Comparison of ENCODE assay signal across 22 cellular contexts in genomic region chr7:66189695-66190503, GRCh38.
"Had no signal": no experiment of that assay in that cellular context is flagged by ENCODE, and none has a peak within 500 bp of the region (broad histone marks: within the 10 kb centered on the region; RNA-seq: fewer than 3 reads in every experiment).

No MANE protein-coding gene starts in this region.

- H3K27ac Mint-ChIP-seq: activated CD4-positive, alpha-beta T cell treated with anti-CD3 and anti-CD28 coated beads, Interleukin-2, amount 10 ng/mL, durations not matched to agents 7 days and 5 days; activated CD8-positive, alpha-beta memory T cell treated with anti-CD3 and anti-CD28 coated beads, Interleukin-2, amount 10 ng/mL, durations not matched to agents 7 days and 5 days; activated CD8-positive, alpha-beta T cell treated with anti-CD3 and anti-CD28 coated beads for 36 hours; activated naive CD8-positive, alpha-beta T cell treated with anti-CD3 and anti-CD28 coated beads, Interleukin-2, amount 50 U/mL, for 24 hours; nephron; progenitor cell of endocrine pancreas; stimulated activated naive CD8-positive, alpha-beta T cell treated with anti-CD3 and anti-CD28 coated beads, Interleukin-15, amount 100 ng/mL, for 72 hours had no signal

- H3K27me3 Mint-ChIP-seq: activated CD4-positive, alpha-beta T cell treated with anti-CD3 and anti-CD28 coated beads, Interleukin-2, amount 10 ng/mL, durations not matched to agents 7 days and 5 days; activated CD8-positive, alpha-beta memory T cell treated with anti-CD3 and anti-CD28 coated beads, Interleukin-2, amount 10 ng/mL, durations not matched to agents 7 days and 5 days; activated CD8-positive, alpha-beta T cell treated with anti-CD3 and anti-CD28 coated beads for 36 hours; stimulated activated naive CD8-positive, alpha-beta T cell treated with anti-CD3 and anti-CD28 coated beads, Interleukin-15, amount 100 ng/mL, for 72 hours had no signal

- H3K9me3 Mint-ChIP-seq: activated CD4-positive, alpha-beta T cell treated with anti-CD3 and anti-CD28 coated beads, Interleukin-2, amount 10 ng/mL, durations not matched to agents 7 days and 5 days; activated CD8-positive, alpha-beta T cell treated with anti-CD3 and anti-CD28 coated beads for 36 hours; stimulated activated naive CD8-positive, alpha-beta T cell treated with anti-CD3 and anti-CD28 coated beads, Interleukin-15, amount 100 ng/mL, for 72 hours had no signal

- ATAC-seq: activated CD8-positive, alpha-beta memory T cell treated with anti-CD3 and anti-CD28 coated beads, Interleukin-2, amount 10 ng/mL, durations not matched to agents 7 days and 5 days; activated CD8-positive, alpha-beta T cell treated with anti-CD3 and anti-CD28 coated beads for 36 hours; activated naive CD8-positive, alpha-beta T cell treated with anti-CD3 and anti-CD28 coated beads, Interleukin-2, amount 50 U/mL, for 24 hours; body of pancreas; heart left ventricle; stimulated activated naive CD8-positive, alpha-beta T cell treated with anti-CD3 and anti-CD28 coated beads, Interleukin-15, amount 100 ng/mL, for 72 hours had no signal

- DNase-seq: activated CD4-positive, alpha-beta T cell treated with anti-CD3 and anti-CD28 coated beads, Interleukin-2, amount 10 ng/mL, durations not matched to agents 7 days and 5 days; activated CD4-positive, CD25-positive, alpha-beta regulatory T cell treated with anti-CD3 and anti-CD28 coated beads, Interleukin-2, amount 50 U/mL, for 72 hours; activated CD8-positive, alpha-beta memory T cell treated with anti-CD3 and anti-CD28 coated beads, Interleukin-2, amount 10 ng/mL, durations not matched to agents 7 days and 5 days; activated CD8-positive, alpha-beta T cell treated with anti-CD3 and anti-CD28 coated beads for 36 hours; activated gamma-delta T cell; activated naive CD4-positive, alpha-beta T cell treated with anti-CD3 and anti-CD28 coated beads, Interleukin-2, amount 50 U/mL, for 16 hours; activated naive CD8-positive, alpha-beta T cell treated with anti-CD3 and anti-CD28 coated beads, Interleukin-2, amount 50 U/mL, for 24 hours; activated T-cell treated with anti-CD3 and anti-CD28 coated beads for 4 hours; body of pancreas; cortex of kidney; heart left ventricle; left cardiac atrium; stimulated activated CD4-positive, alpha-beta T cell treated with anti-CD3 and anti-CD28 coated beads, Interleukin-12 subunit alpha, Interleukin-12 subunit beta, amount 100 ng/mL, for 4 hours; stimulated activated naive CD8-positive, alpha-beta T cell treated with anti-CD3 and anti-CD28 coated beads, Interleukin-15, amount 100 ng/mL, for 72 hours; T-helper 1 cell; uterus; WERI-Rb-1 had no signal

- H3K27ac ChIP-seq: cardiac muscle cell, epithelial cell of prostate, heart left ventricle, tibial nerve, uterus, WERI-Rb-1 had no signal

- H3K36me3 Mint-ChIP-seq: activated CD8-positive, alpha-beta memory T cell treated with anti-CD3 and anti-CD28 coated beads, Interleukin-2, amount 10 ng/mL, durations not matched to agents 7 days and 5 days had no signal

- H3K4me3 ChIP-seq: body of pancreas, cardiac muscle cell, heart left ventricle, tibial nerve, uterus had no signal

- H3K9me3 ChIP-seq: body of pancreas, heart left ventricle, tibial nerve, uterus had no signal

- H3K4me3 Mint-ChIP-seq: activated CD4-positive, alpha-beta T cell treated with anti-CD3 and anti-CD28 coated beads, Interleukin-2, amount 10 ng/mL, durations not matched to agents 7 days and 5 days; activated CD8-positive, alpha-beta memory T cell treated with anti-CD3 and anti-CD28 coated beads, Interleukin-2, amount 10 ng/mL, durations not matched to agents 7 days and 5 days; activated CD8-positive, alpha-beta T cell treated with anti-CD3 and anti-CD28 coated beads for 36 hours; activated naive CD8-positive, alpha-beta T cell treated with anti-CD3 and anti-CD28 coated beads, Interleukin-2, amount 50 U/mL, for 24 hours; nephron; stimulated activated naive CD8-positive, alpha-beta T cell treated with anti-CD3 and anti-CD28 coated beads, Interleukin-15, amount 100 ng/mL, for 72 hours had no signal

- H3K4me1 ChIP-seq: heart left ventricle, tibial nerve, uterus had no signal

- H3K27me3 ChIP-seq: body of pancreas, cardiac muscle cell, heart left ventricle, tibial nerve, uterus had no signal

- H3K4me1 Mint-ChIP-seq: activated CD4-positive, alpha-beta T cell treated with anti-CD3 and anti-CD28 coated beads, Interleukin-2, amount 10 ng/mL, durations not matched to agents 7 days and 5 days; activated CD8-positive, alpha-beta memory T cell treated with anti-CD3 and anti-CD28 coated beads, Interleukin-2, amount 10 ng/mL, durations not matched to agents 7 days and 5 days; activated naive CD8-positive, alpha-beta T cell treated with anti-CD3 and anti-CD28 coated beads, Interleukin-2, amount 50 U/mL, for 24 hours; nephron; stimulated activated naive CD8-positive, alpha-beta T cell treated with anti-CD3 and anti-CD28 coated beads, Interleukin-15, amount 100 ng/mL, for 72 hours had no signal

- H3K36me3 ChIP-seq: cardiac muscle cell, heart left ventricle, tibial nerve, uterus, WERI-Rb-1 had no signal
